In genomic region chr17:78726471-78727010, GRCh38 we compare ENCODE assay signal across 16 cellular contexts. TPM values are rescaled to one million over a fixed set of nuclear protein-coding genes. Genes with fewer than 3 reads are reported as not detected.
A peak's percentile ranks its signal among the peaks of the same experiment; 100 is the strongest.
DNase-seq lines count a peak whose midpoint lies in the region; ATAC-seq and TF ChIP-seq lines count a peak whose summit lies in the region.
"Had no signal": no experiment of that assay in that cellular context is flagged by ENCODE, and none has a peak within 500 bp of the region (broad histone marks: within the 10 kb centered on the region; RNA-seq: fewer than 3 reads in every experiment).

No MANE protein-coding gene starts in this region.

- peaks cover 84% of the 10 kb centered on the region for H3K4me1 ChIP-seq in psoas muscle
- H3K4me1 ChIP-seq: foreskin keratinocyte had no signal

- H3K9me3 Mint-ChIP-seq in activated T-cell treated with anti-CD3 and anti-CD28 coated beads, Interleukin-2, amount 50 U/mL, for 24 hours: no peaks in the 10 kb centered on the region
- no peaks in the 10 kb centered on the region for H3K9me3 Mint-ChIP-seq in activated naive CD8-positive, alpha-beta T cell treated with anti-CD3 and anti-CD28 coated beads, Interleukin-2, amount 50 U/mL, for 24 hours

- peaks cover 28% of the 10 kb centered on the region for H3K36me3 Mint-ChIP-seq in activated T-cell treated with anti-CD3 and anti-CD28 coated beads, Interleukin-2, amount 50 U/mL, for 24 hours (ENCODE audit: low read depth)
- H3K36me3 Mint-ChIP-seq in activated naive CD8-positive, alpha-beta T cell treated with anti-CD3 and anti-CD28 coated beads, Interleukin-2, amount 50 U/mL, for 24 hours (ENCODE audit: low read depth): peaks cover 3% of the 10 kb centered on the region

- intact Hi-C loops in psoas muscle (cut with DNase I): no loop called here

- no peak for DNase-seq in activated T-cell treated with anti-CD3 and anti-CD28 coated beads, Interleukin-2, amount 50 U/mL, for 24 hours
- no peak for DNase-seq in activated T-cell treated with anti-CD3 and anti-CD28 coated beads, Interleukin-2, amount 50 U/mL, for 1 hour
- no peak for DNase-seq in activated naive CD8-positive, alpha-beta T cell treated with anti-CD3 and anti-CD28 coated beads, Interleukin-2, amount 50 U/mL, for 24 hours
- peak in 1 of 2 donors; percentile 39 for DNase-seq in psoas muscle
- DNase-seq: activated effector memory CD4-positive, alpha-beta T cell treated with anti-CD3 and anti-CD28 coated beads, Interleukin-2, amount 50 U/mL, for 16 hours; foreskin keratinocyte; H7; mesendoderm; NCI-H1930; NCI-H526; occipital lobe; PC-9 had no signal

- no peaks in the 10 kb centered on the region for H3K9me3 ChIP-seq in KOPT-K1 (ENCODE audit: insufficient read depth, low read length, poor library complexity, severe bottlenecking)
- H3K9me3 ChIP-seq in psoas muscle: no peaks in the 10 kb centered on the region

- H3K36me3 ChIP-seq in KOPT-K1 (ENCODE audit: insufficient read depth, low read length): 0 out of 2 replicates have a peak, but pooled peaks cover 5% of the 10 kb centered on the region
- no peaks in the 10 kb centered on the region for H3K36me3 ChIP-seq in psoas muscle (ENCODE audit: insufficient read depth in 1 of 2, low read depth in 1 of 2)

- no peak for ATAC-seq in activated naive CD8-positive, alpha-beta T cell treated with anti-CD3 and anti-CD28 coated beads, Interleukin-2, amount 50 U/mL, for 24 hours
- ATAC-seq in psoas muscle (peak; percentile 40 to 61 (median 43)), GM18873 (IDR thresholded peaks at IDR 0.05; ENCODE audit: low FRiP score, unreplicated experiment) (no peak), GM19328 (IDR thresholded peaks at IDR 0.05; ENCODE audit: unreplicated experiment) (no peak), HG02840 (IDR thresholded peaks at IDR 0.05; ENCODE audit: low FRiP score, unreplicated experiment) (no peak)
- ATAC-seq: foreskin keratinocyte had no signal

- peak overlapping the region; percentile 96 for H3K27ac Mint-ChIP-seq in activated T-cell treated with anti-CD3 and anti-CD28 coated beads, Interleukin-2, amount 50 U/mL, for 24 hours
- peak overlapping the region; percentile 90 for H3K27ac Mint-ChIP-seq in activated naive CD8-positive, alpha-beta T cell treated with anti-CD3 and anti-CD28 coated beads, Interleukin-2, amount 50 U/mL, for 24 hours

- WGBS in psoas muscle, 3 donors: 54 to 66% (median 58%) methylated on average over 13 of the region's 13 CpGs

- peak overlapping the region; percentile 58 for H3K4me3 Mint-ChIP-seq in activated T-cell treated with anti-CD3 and anti-CD28 coated beads, Interleukin-2, amount 50 U/mL, for 24 hours
- H3K4me3 Mint-ChIP-seq in activated naive CD8-positive, alpha-beta T cell treated with anti-CD3 and anti-CD28 coated beads, Interleukin-2, amount 50 U/mL, for 24 hours: peak overlapping the region; percentile 64

- TF ChIP-seq CTCF in psoas muscle (IDR thresholded peaks at IDR 0.05): no peak

- no peaks in the 10 kb centered on the region for H3K27me3 ChIP-seq in psoas muscle (ENCODE audit: insufficient read depth in 3 of 3, low read length in 2 of 3)
- H3K27me3 ChIP-seq: foreskin keratinocyte had no signal

- peak overlapping the region; percentile 8 for H3K4me3 ChIP-seq in psoas muscle
- H3K4me3 ChIP-seq: PC-9 had no signal

- peak overlapping the region; percentile 99 for H3K27ac ChIP-seq in KOPT-K1 (ENCODE audit: low read depth, low read length, poor library complexity, severe bottlenecking)
- H3K27ac ChIP-seq in psoas muscle: peak overlapping the region; percentile 64
- H3K27ac ChIP-seq: foreskin keratinocyte, PC-9 had no signal

- H3K4me1 Mint-ChIP-seq in activated T-cell treated with anti-CD3 and anti-CD28 coated beads, Interleukin-2, amount 50 U/mL, for 24 hours (ENCODE audit: low read depth): peaks cover 93% of the 10 kb centered on the region
- peaks cover 95% of the 10 kb centered on the region for H3K4me1 Mint-ChIP-seq in activated naive CD8-positive, alpha-beta T cell treated with anti-CD3 and anti-CD28 coated beads, Interleukin-2, amount 50 U/mL, for 24 hours

- no peaks in the 10 kb centered on the region for H3K27me3 Mint-ChIP-seq in activated T-cell treated with anti-CD3 and anti-CD28 coated beads, Interleukin-2, amount 50 U/mL, for 24 hours
- no peaks in the 10 kb centered on the region for H3K27me3 Mint-ChIP-seq in activated naive CD8-positive, alpha-beta T cell treated with anti-CD3 and anti-CD28 coated beads, Interleukin-2, amount 50 U/mL, for 24 hours

RNA-seq across cellular contexts. Expression of gene CYTH1, which starts 55.5 kb away (rescaled TPM):
- total RNA-seq in psoas muscle: 10 to 100 TPM; 25.6 to 40.4 (median 34.0) TPM
- polyA plus RNA-seq in psoas muscle: 10 to 100 TPM; 18.7 to 38.0 (median 23.9) TPM

Comparison
In these comparisons a context has a peak if more than half of its experiments do, and no peak if none do; other contexts are left out.
1. ATAC-seq: peak in psoas muscle (4 of 4); none in activated naive CD8-positive, alpha-beta T cell treated with anti-CD3 and anti-CD28 coated beads, Interleukin-2, amount 50 U/mL, for 24 hours (single experiment), GM18873 (single experiment), GM19328 (single experiment) and HG02840 (single experiment).